36 cellular contexts compared by ENCODE assay signal in the genomic region with DNA sequence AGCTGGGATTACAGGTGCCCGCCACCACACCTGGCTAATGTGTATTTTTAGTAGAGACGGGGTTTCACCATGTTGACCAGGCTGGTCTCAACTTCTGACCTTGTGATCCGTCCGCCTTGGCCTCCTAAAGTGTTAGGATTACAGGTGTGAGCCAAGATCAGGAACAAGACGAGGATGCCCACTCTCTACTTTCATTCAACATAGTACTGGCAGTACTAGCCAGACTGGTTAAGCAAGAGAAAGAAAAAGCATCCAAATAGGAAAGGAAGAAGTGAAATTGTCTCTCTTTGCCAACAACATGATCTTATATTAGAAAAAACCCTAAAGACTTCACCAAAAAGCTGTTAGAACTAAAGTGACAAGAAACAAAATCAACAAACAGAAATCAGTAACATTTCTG.
"Had no signal": no experiment of that assay in that cellular context is flagged by ENCODE, and none has a peak within 500 bp of the region (broad histone marks: within the 10 kb centered on the region; RNA-seq: fewer than 3 reads in every experiment).

No MANE protein-coding gene starts in this region.

- H3K4me3 ChIP-seq: adrenal gland, body of pancreas, MG63, Peyer's patch had no signal

- H3K27ac ChIP-seq: adrenal gland, body of pancreas, Peyer's patch, RWPE1, WERI-Rb-1 had no signal

- H3K4me1 ChIP-seq: adrenal gland, body of pancreas, Peyer's patch had no signal

- H3K27me3 ChIP-seq: adrenal gland, body of pancreas, MG63, Peyer's patch had no signal

- ATAC-seq: activated CD8-positive, alpha-beta memory T cell treated with anti-CD3 and anti-CD28 coated beads, Interleukin-2, amount 10 ng/mL, durations not matched to agents 7 days and 5 days; activated naive CD4-positive, alpha-beta T cell treated with anti-CD3 and anti-CD28 coated beads, Interleukin-2, amount 50 U/mL, for 72 hours; body of pancreas; PC-3; Right ventricle myocardium inferior; SK-N-SH treated with all-trans-retinoic acid at 6 μM for 48 hours; T-cell had no signal

- H3K9me3 Mint-ChIP-seq: activated CD4-positive, alpha-beta memory T cell treated with anti-CD3 and anti-CD28 coated beads, Interleukin-2, amount 10 ng/mL, durations not matched to agents 7 days and 5 days; activated naive CD4-positive, alpha-beta T cell treated with anti-CD3 and anti-CD28 coated beads, Interleukin-2, amount 50 U/mL, for 72 hours; T-cell had no signal

- H3K27ac Mint-ChIP-seq: activated CD4-positive, alpha-beta memory T cell treated with anti-CD3 and anti-CD28 coated beads, Interleukin-2, amount 10 ng/mL, durations not matched to agents 7 days and 5 days; T-cell had no signal

- DNase-seq: activated CD4-positive, alpha-beta memory T cell treated with anti-CD3 and anti-CD28 coated beads, Interleukin-2, amount 10 ng/mL, durations not matched to agents 7 days and 5 days; activated CD4-positive, alpha-beta T cell treated with anti-CD3 and anti-CD28 coated beads for 1 hour; activated CD4-positive, alpha-beta T cell treated with anti-CD3 and anti-CD28 coated beads for 48 hours; activated CD4-positive, CD25-positive, alpha-beta regulatory T cell; activated CD8-positive, alpha-beta memory T cell treated with anti-CD3 and anti-CD28 coated beads for 24 hours; activated CD8-positive, alpha-beta memory T cell treated with anti-CD3 and anti-CD28 coated beads, Interleukin-2, amount 10 ng/mL, durations not matched to agents 7 days and 5 days; activated CD8-positive, alpha-beta memory T cell treated with anti-CD3 and anti-CD28 coated beads, Interleukin-2, amount 50 U/mL, for 48 hours; activated effector memory CD4-positive, alpha-beta T cell treated with anti-CD3 and anti-CD28 coated beads, Interleukin-2, amount 50 U/mL, for 16 hours; activated naive CD4-positive, alpha-beta T cell; activated T-cell treated with anti-CD3 and anti-CD28 coated beads, Interleukin-2, amount 50 U/mL, for 48 hours; adrenal gland; body of pancreas; central memory CD4-positive, alpha-beta T cell; Kasumi-1; MG63; NCI-H1048; NCI-H1436 treated with DMSO at 0.1 percent for 48 hours; NCI-H1694 treated with DMSO at 0.1 percent for 48 hours; NCI-H2029; NCI-H2107; NCI-H2171; NCI-H510A; NCI-H526; NCI-H748 treated with DMSO at 0.1 percent for 48 hours; NK-92 treated with Interleukin-12 subunit alpha and Interleukin-12 subunit beta, amount 100 ng/mL, for 24 hours; PC-3; Peyer's patch; SIG-M5; T-cell; T-helper 2 cell; T-helper 9 cell; WERI-Rb-1 had no signal

- H3K27me3 Mint-ChIP-seq: activated CD4-positive, alpha-beta memory T cell treated with anti-CD3 and anti-CD28 coated beads, Interleukin-2, amount 10 ng/mL, durations not matched to agents 7 days and 5 days; activated CD8-positive, alpha-beta memory T cell treated with anti-CD3 and anti-CD28 coated beads, Interleukin-2, amount 10 ng/mL, durations not matched to agents 7 days and 5 days; T-cell had no signal

- H3K4me3 Mint-ChIP-seq: activated CD4-positive, alpha-beta memory T cell treated with anti-CD3 and anti-CD28 coated beads, Interleukin-2, amount 10 ng/mL, durations not matched to agents 7 days and 5 days; activated CD8-positive, alpha-beta memory T cell treated with anti-CD3 and anti-CD28 coated beads, Interleukin-2, amount 10 ng/mL, durations not matched to agents 7 days and 5 days; T-cell had no signal

- H3K4me1 Mint-ChIP-seq: activated CD4-positive, alpha-beta memory T cell treated with anti-CD3 and anti-CD28 coated beads, Interleukin-2, amount 10 ng/mL, durations not matched to agents 7 days and 5 days; activated CD8-positive, alpha-beta memory T cell treated with anti-CD3 and anti-CD28 coated beads, Interleukin-2, amount 10 ng/mL, durations not matched to agents 7 days and 5 days; T-cell had no signal

- H3K36me3 Mint-ChIP-seq: activated naive CD4-positive, alpha-beta T cell treated with anti-CD3 and anti-CD28 coated beads, Interleukin-2, amount 50 U/mL, for 72 hours had no signal
